15 cellular contexts compared by ENCODE assay signal in genomic region chr3:55601366-55602080, GRCh38.
DNase-seq lines count a peak whose midpoint lies in the region; TF ChIP-seq lines count a peak whose summit lies in the region.
"Had no signal": no experiment of that assay in that cellular context is flagged by ENCODE, and none has a peak within 500 bp of the region (broad histone marks: within the 10 kb centered on the region; RNA-seq: fewer than 3 reads in every experiment).

No MANE protein-coding gene starts in this region.

- DNase-seq in MM.1S (peak; percentile 3), endodermal cell (no peak), mesenchymal stem cell (peak; percentile 56), LoVo (ENCODE audit: low spot score) (no peak), osteocyte (ENCODE audit: extremely low spot score, unreplicated experiment) (no peak), AG20443 (ENCODE audit: low spot score) (no peak)
- DNase-seq in activated naive CD4-positive, alpha-beta T cell treated with anti-CD3 and anti-CD28 coated beads, Interleukin-2, amount 10 ng/mL, durations not matched to agents 7 days and 5 days: no peak
- DNase-seq: DMS 273 treated with DMSO at 0.1 percent for 48 hours, GM23248, NCI-H1105 treated with DMSO at 0.1 percent for 48 hours, NCI-H1694 treated with DMSO at 0.1 percent for 48 hours, NCI-H2107, NCI-H2227 treated with DMSO at 0.1 percent for 48 hours, NCI-H510A treated with DMSO at 0.1 percent for 48 hours, NCI-H774 had no signal

- H3K79me1 ChIP-seq in mesenchymal stem cell (replicated peaks; ENCODE audit: low read length, poor library complexity, severe bottlenecking): no peaks in the 10 kb centered on the region

- H4K91ac ChIP-seq in mesenchymal stem cell (ENCODE audit: low read length): no peak overlapping the region

- H4K20me1 ChIP-seq in MM.1S (ENCODE audit: insufficient read depth, low read length): no peaks in the 10 kb centered on the region

- no peaks in the 10 kb centered on the region for H3K36me3 ChIP-seq in MM.1S (replicated peaks; ENCODE audit: insufficient read depth, low read length)
- no peaks in the 10 kb centered on the region for H3K36me3 ChIP-seq in endodermal cell (ENCODE audit: control insufficient read depth, insufficient read depth, low read length)
- H3K36me3 ChIP-seq in mesenchymal stem cell (ENCODE audit: control insufficient read depth in 1 of 2, insufficient read depth in 2 of 2, low read depth in 1 of 2, low read length in 2 of 2): no peaks in the 10 kb centered on the region

- no peaks in the 10 kb centered on the region for H3K4me1 Mint-ChIP-seq in endodermal cell
- no peaks in the 10 kb centered on the region for H3K4me1 Mint-ChIP-seq in activated naive CD4-positive, alpha-beta T cell treated with anti-CD3 and anti-CD28 coated beads, Interleukin-2, amount 10 ng/mL, durations not matched to agents 7 days and 5 days
- H3K4me1 Mint-ChIP-seq in osteocyte (ENCODE audit: unreplicated experiment): no peaks in the 10 kb centered on the region

- TF ChIP-seq CTCF in MM.1S (IDR thresholded peaks at IDR 0.05; ENCODE audit: low read length): no peak
- TF ChIP-seq CTCF in endodermal cell (conservative IDR thresholded peaks at IDR 0.05): no peak
- no peak for TF ChIP-seq CTCF in osteocyte (IDR thresholded peaks at IDR 0.05)

- H3K4ac ChIP-seq in mesenchymal stem cell (ENCODE audit: low read depth in 1 of 2, low read length in 2 of 2): no peak overlapping the region

- H2BK15ac ChIP-seq in mesenchymal stem cell (ENCODE audit: low read depth, poor library complexity, severe bottlenecking): no peak overlapping the region

- H3K9me3 ChIP-seq in MM.1S (replicated peaks; ENCODE audit: insufficient read depth, low read length) (no peaks in the 10 kb centered on the region), endodermal cell (ENCODE audit: control insufficient read depth, low read length) (no peaks in the 10 kb centered on the region), mesenchymal stem cell (ENCODE audit: control insufficient read depth, low read length) (no peaks in the 10 kb centered on the region)

- peaks cover 7% of the 10 kb centered on the region for H3K27me3 Mint-ChIP-seq in endodermal cell (ENCODE audit: insufficient read depth)
- H3K27me3 Mint-ChIP-seq in activated naive CD4-positive, alpha-beta T cell treated with anti-CD3 and anti-CD28 coated beads, Interleukin-2, amount 10 ng/mL, durations not matched to agents 7 days and 5 days: no peaks in the 10 kb centered on the region
- H3K27me3 Mint-ChIP-seq in osteocyte (ENCODE audit: unreplicated experiment): peaks cover 8% of the 10 kb centered on the region

- H3K4me3 ChIP-seq in MM.1S (ENCODE audit: low read length) (no peak overlapping the region), endodermal cell (ENCODE audit: low read length) (no peak overlapping the region), mesenchymal stem cell (ENCODE audit: insufficient read depth in 1 of 2, low read depth in 1 of 2, low read length in 2 of 2) (no peak overlapping the region)
- H3K4me3 ChIP-seq: GM23248 had no signal

- no peaks in the 10 kb centered on the region for H3F3A ChIP-seq in MM.1S (ENCODE audit: insufficient read depth, low read length)

- H3K27ac Mint-ChIP-seq in endodermal cell (peak overlapping the region; percentile 31), osteocyte (ENCODE audit: unreplicated experiment) (no peak overlapping the region)
- H3K27ac Mint-ChIP-seq in activated naive CD4-positive, alpha-beta T cell treated with anti-CD3 and anti-CD28 coated beads, Interleukin-2, amount 10 ng/mL, durations not matched to agents 7 days and 5 days: no peak overlapping the region

- WGBS in endodermal cell (ENCODE audit: insufficient coverage in 1 of 2, insufficient read length in 1 of 2), 2 experiments: 81 to 94% methylated on average over 8 to 10 of the region's 10 CpGs
- WGBS in mesenchymal stem cell: 10% methylated on average over 10 of the region's 10 CpGs

- H2BK5ac ChIP-seq in mesenchymal stem cell (ENCODE audit: low read depth, low read length, poor library complexity, severe bottlenecking): no peak overlapping the region

- no peak overlapping the region for H2BK12ac ChIP-seq in mesenchymal stem cell (ENCODE audit: low read length in 2 of 2)

- no peaks in the 10 kb centered on the region for H3K27me3 ChIP-seq in MM.1S (replicated peaks; ENCODE audit: insufficient read depth, low read length)
- no peaks in the 10 kb centered on the region for H3K27me3 ChIP-seq in endodermal cell (ENCODE audit: control insufficient read depth, insufficient read depth, low read length, poor library complexity, severe bottlenecking)
- H3K27me3 ChIP-seq in mesenchymal stem cell (ENCODE audit: control insufficient read depth in 1 of 2, insufficient read depth in 1 of 2, low read length in 2 of 2): peaks cover 0 to 26% of the 10 kb centered on the region in 2 experiments

- no peak overlapping the region for H3K23ac ChIP-seq in mesenchymal stem cell (ENCODE audit: low read length in 2 of 2)

- no peak overlapping the region for H2BK120ac ChIP-seq in mesenchymal stem cell (ENCODE audit: low read depth, low read length)

- no peaks in the 10 kb centered on the region for H3K36me3 Mint-ChIP-seq in endodermal cell (ENCODE audit: low read depth)
- H3K36me3 Mint-ChIP-seq in activated naive CD4-positive, alpha-beta T cell treated with anti-CD3 and anti-CD28 coated beads, Interleukin-2, amount 10 ng/mL, durations not matched to agents 7 days and 5 days: no peaks in the 10 kb centered on the region
- no peaks in the 10 kb centered on the region for H3K36me3 Mint-ChIP-seq in osteocyte (ENCODE audit: unreplicated experiment)

- H3K4me2 ChIP-seq in MM.1S (ENCODE audit: low read depth, low read length): no peak overlapping the region
- no peak overlapping the region for H3K4me2 ChIP-seq in mesenchymal stem cell (ENCODE audit: low read length, poor library complexity, severe bottlenecking)

- H3K9me3 Mint-ChIP-seq in endodermal cell (no peaks in the 10 kb centered on the region), osteocyte (ENCODE audit: unreplicated experiment) (no peaks in the 10 kb centered on the region)
- no peaks in the 10 kb centered on the region for H3K9me3 Mint-ChIP-seq in activated naive CD4-positive, alpha-beta T cell treated with anti-CD3 and anti-CD28 coated beads, Interleukin-2, amount 10 ng/mL, durations not matched to agents 7 days and 5 days

- H4K8ac ChIP-seq in mesenchymal stem cell (ENCODE audit: low read length): no peak overlapping the region

- no peak overlapping the region for H2AK5ac ChIP-seq in mesenchymal stem cell (ENCODE audit: low read length, severe bottlenecking)

- peak overlapping the region; percentile 41 to 78 for H3K18ac ChIP-seq in mesenchymal stem cell (ENCODE audit: low read depth in 1 of 2, low read length in 2 of 2)

- H3K27ac ChIP-seq in MM.1S (ENCODE audit: low read length) (no peak overlapping the region), endodermal cell (ENCODE audit: low read depth, low read length) (no peak overlapping the region), mesenchymal stem cell (ENCODE audit: low read length, poor library complexity, severe bottlenecking) (no peak overlapping the region)
- H3K27ac ChIP-seq: GM23248 had no signal

- H3K9ac ChIP-seq in MM.1S (ENCODE audit: low read length) (no peak overlapping the region), endodermal cell (ENCODE audit: extremely low read depth, low read length, poor library complexity, severe bottlenecking) (no peak overlapping the region), mesenchymal stem cell (ENCODE audit: low read length) (no peak overlapping the region)
- H3K9ac ChIP-seq: GM23248 had no signal

- no peaks in the 10 kb centered on the region for H3K9me2 ChIP-seq in MM.1S (replicated peaks; ENCODE audit: insufficient read depth, low read length)

- H3K14ac ChIP-seq in mesenchymal stem cell (ENCODE audit: low read length in 2 of 2): no peak overlapping the region

- H3K4me3 Mint-ChIP-seq in endodermal cell: no peak overlapping the region
- no peak overlapping the region for H3K4me3 Mint-ChIP-seq in activated naive CD4-positive, alpha-beta T cell treated with anti-CD3 and anti-CD28 coated beads, Interleukin-2, amount 10 ng/mL, durations not matched to agents 7 days and 5 days
- no peak overlapping the region for H3K4me3 Mint-ChIP-seq in osteocyte (ENCODE audit: unreplicated experiment)

- no peaks in the 10 kb centered on the region for H3K79me2 ChIP-seq in MM.1S (ENCODE audit: low read length)

- H2AFZ ChIP-seq in MM.1S (ENCODE audit: low read length) (no peak overlapping the region), mesenchymal stem cell (ENCODE audit: low read depth, low read length) (no peak overlapping the region)
- H2AFZ ChIP-seq: GM23248 had no signal

- H3K4me1 ChIP-seq in MM.1S (ENCODE audit: low read length): no peaks in the 10 kb centered on the region
- H3K4me1 ChIP-seq in endodermal cell (ENCODE audit: control insufficient read depth, insufficient read depth, low read length): no peaks in the 10 kb centered on the region
- no peaks in the 10 kb centered on the region for H3K4me1 ChIP-seq in mesenchymal stem cell (ENCODE audit: control insufficient read depth, insufficient read depth, low read depth, low read length)

- CTCF ChIA-PET in activated naive CD4-positive, alpha-beta T cell treated with anti-CD3 and anti-CD28 coated beads, Interleukin-2, amount 10 ng/mL, durations not matched to agents 7 days and 5 days (lab: Charles Lee): no interaction called here

Comparison
In these comparisons a context has a peak if more than half of its experiments do, and no peak if none do; other contexts are left out.
1. DNase-seq: peak in MM.1S (single experiment) and mesenchymal stem cell (single experiment); none in endodermal cell (single experiment), activated naive CD4-positive, alpha-beta T cell treated with anti-CD3 and anti-CD28 coated beads, Interleukin-2, amount 10 ng/mL, durations not matched to agents 7 days and 5 days (single experiment), LoVo (single experiment), osteocyte (single experiment) and AG20443 (single experiment).